In genomic region chr14:104007121-104007520, GRCh38 we compare ENCODE assay signal across 7 cellular contexts.
"Had no signal": no experiment of that assay in that cellular context is flagged by ENCODE, and none has a peak within 500 bp of the region (broad histone marks: within the 10 kb centered on the region; RNA-seq: fewer than 3 reads in every experiment).

No MANE protein-coding gene starts in this region.

- H2AFZ ChIP-seq: GM23338 had no signal

- DNase-seq: H9, HCEC 1CT, KBM-7 had no signal

- H3K4me3 Mint-ChIP-seq: GM23338, H9, IgD-negative memory B cell had no signal

- H3K36me3 Mint-ChIP-seq: IgD-negative memory B cell had no signal

- H3K9me3 Mint-ChIP-seq: H9 had no signal

- H3K27ac Mint-ChIP-seq: GM23338, H9, IgD-negative memory B cell had no signal

- H3K27ac ChIP-seq: HL-60 had no signal

- ATAC-seq: GM23338, HepG2 had no signal

- H3K4me3 ChIP-seq: GM23338 had no signal

- H3K4me2 ChIP-seq: GM23338 had no signal

- H3K4me1 Mint-ChIP-seq: GM23338, H9, IgD-negative memory B cell had no signal
